Comparison of ENCODE assay signal across 20 cellular contexts in the genomic region with DNA sequence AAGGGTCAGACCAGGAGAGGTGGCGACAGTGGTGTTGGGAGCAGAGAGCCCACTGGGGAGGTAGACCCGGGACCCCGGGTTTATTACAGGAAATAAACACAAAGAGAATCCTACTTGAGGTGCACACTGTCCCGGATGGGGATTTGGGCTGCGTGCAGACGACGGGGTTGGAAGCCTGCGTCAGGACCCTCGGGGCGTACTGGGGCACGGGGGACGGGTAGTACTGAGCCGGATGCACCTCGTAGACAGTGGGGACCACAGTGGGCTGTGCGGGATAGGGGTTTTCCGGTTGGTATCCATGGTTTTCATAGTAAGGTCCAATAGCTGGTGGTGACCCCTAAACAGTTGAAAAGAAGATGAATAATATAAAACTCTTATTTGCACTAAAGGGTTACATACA. TPM values are rescaled to one million over a fixed set of nuclear protein-coding genes. Genes with fewer than 3 reads are reported as not detected.
DNase-seq lines count a peak whose midpoint lies in the region; ATAC-seq and TF ChIP-seq lines count a peak whose summit lies in the region.
"Had no signal": no experiment of that assay in that cellular context is flagged by ENCODE, and none has a peak within 500 bp of the region (broad histone marks: within the 10 kb centered on the region; RNA-seq: fewer than 3 reads in every experiment).

No MANE protein-coding gene starts in this region.

- intact Hi-C loops in body of pancreas (cut with DNase I) (no loop called here), prostate gland (cut with DNase I) (no loop called here), stomach (cut with DNase I; ENCODE audit: low total_unique reads) (no loop called here)

- ATAC-seq in body of pancreas (no peak), HG03565 (IDR thresholded peaks at IDR 0.05; ENCODE audit: unreplicated experiment) (no peak)
- ATAC-seq: GM12878 had no signal

- WGBS in body of pancreas, 2 donors, result 90 to 96% methylated on average over 16 of the region's 16 CpGs
- WGBS in prostate gland, result 95% methylated on average over 16 of the region's 16 CpGs
- 82 to 89% (median 84%) methylated on average over 16 of the region's 16 CpGs for WGBS in stomach, 5 donors

- H3K27ac ChIP-seq in body of pancreas (peak overlapping the region in 3 of 4 donors; percentile 22 to 91 (median 85)), prostate gland (peak overlapping the region; percentile 93 to 97), stomach (peak overlapping the region in 4 of 5 donors; percentile 9 to 55 (median 18))
- H3K27ac ChIP-seq: GM23248 had no signal

- H3K4me1 ChIP-seq in body of pancreas, result peaks cover 89% of the 10 kb centered on the region
- peaks cover 11% of the 10 kb centered on the region for H3K4me1 ChIP-seq in prostate gland (replicated peaks)
- peaks cover 4 to 70% (median 27%) of the 10 kb centered on the region in 4 donors for H3K4me1 ChIP-seq in stomach
- H3K4me1 ChIP-seq: HAP-1 had no signal

- TF ChIP-seq CTCF in body of pancreas (IDR thresholded peaks at IDR 0.05), result no peak
- no peak for TF ChIP-seq CTCF in prostate gland (IDR thresholded peaks at IDR 0.05)
- TF ChIP-seq CTCF in stomach (IDR thresholded peaks at IDR 0.05), result no peak

- H3K27me3 ChIP-seq in body of pancreas (no peaks in the 10 kb centered on the region), prostate gland (replicated peaks; ENCODE audit: insufficient read depth) (no peaks in the 10 kb centered on the region), stomach (no peaks in the 10 kb centered on the region)

- no peak for TF ChIP-seq POLR2A in body of pancreas (IDR thresholded peaks at IDR 0.05)
- no peak for TF ChIP-seq POLR2A in prostate gland (IDR thresholded peaks at IDR 0.05)
- TF ChIP-seq POLR2A in stomach (IDR thresholded peaks at IDR 0.05), result no peak

- no peak for TF ChIP-seq EP300 in stomach (IDR thresholded peaks at IDR 0.05)

- no peak for DNase-seq in body of pancreas
- DNase-seq in prostate gland (ENCODE audit: low spot score), result no peak
- no peak for DNase-seq in stomach
- DNase-seq in nucleus accumbens (lab: John Stamatoyannopoulos, UW), result no peak
- no peak for DNase-seq in DMS153 (lab: John Stamatoyannopoulos, UW)
- DNase-seq: C1 segment of cervical spinal cord; Calu3; CD4-positive, alpha-beta memory T cell; COR-L47; DMS79; EL; GDM1; GM23248; HFFc6 had no signal

- H3K36me3 ChIP-seq in body of pancreas (replicated peaks in 1 of 2; ENCODE audit: insufficient read depth in 1 of 2, low read depth in 2 of 2) (peaks cover 7 to 14% of the 10 kb centered on the region in 2 donors), prostate gland (peaks cover 2 to 19% of the 10 kb centered on the region in 2 donors), stomach (peaks cover 12 to 48% (median 29%) of the 10 kb centered on the region in 4 donors)
- H3K36me3 ChIP-seq: HAP-1 had no signal

- H3K9me3 ChIP-seq in body of pancreas, result no peaks in the 10 kb centered on the region
- no peaks in the 10 kb centered on the region for H3K9me3 ChIP-seq in prostate gland
- H3K9me3 ChIP-seq in stomach, result no peaks in the 10 kb centered on the region
- H3K9me3 ChIP-seq: HAP-1 had no signal

- H3K4me3 ChIP-seq in body of pancreas (no peak overlapping the region), prostate gland (no peak overlapping the region), stomach (no peak overlapping the region)
- H3K4me3 ChIP-seq: GM12878, GM23248, HAP-1 had no signal

RNA-seq across cellular contexts. Expression of gene TMPRSS2, which starts 13.7 kb away (rescaled TPM):
- 10 to 100 TPM; 45.7 to 60.3 TPM for total RNA-seq in body of pancreas
- total RNA-seq in prostate gland, result 100 to 1,000 TPM; 336 to 786 TPM
- 100 to 1,000 TPM; 102 to 554 (median 195) TPM for total RNA-seq in stomach
- 100 to 1,000 TPM in 1 of 3 donors, 10 to 100 TPM in 2; 58.2 to 106 (median 59.2) TPM for polyA plus RNA-seq in stomach
- total RNA-seq: A172; A673; CD4-positive, alpha-beta memory T cell; GM23248; HFFc6 had no signal
- polyA plus RNA-seq: BJ; CD4-positive, alpha-beta memory T cell; GM23248 had no signal

Comparison
In these comparisons a context has a peak if more than half of its experiments do, and no peak if none do; other contexts are left out.
1. H3K27ac ChIP-seq: peak in every context shown above with its lines; median percentile 95 in prostate gland; 85 in body of pancreas; 18 in stomach.